In genomic region chr1:230220478-230220877, GRCh38 we compare ENCODE assay signal across 21 cellular contexts.
DNase-seq lines count a peak whose midpoint lies in the region; ATAC-seq and TF ChIP-seq lines count a peak whose summit lies in the region.
"Had no signal": no experiment of that assay in that cellular context is flagged by ENCODE, and none has a peak within 500 bp of the region (broad histone marks: within the 10 kb centered on the region; RNA-seq: fewer than 3 reads in every experiment).

No MANE protein-coding gene starts in this region.

- H3K9me3 Mint-ChIP-seq in endothelial cell (ENCODE audit: unreplicated experiment), result no peaks in the 10 kb centered on the region
- H3K9me3 Mint-ChIP-seq: CD4-positive, CD25-positive, alpha-beta regulatory T cell had no signal

- H3K36me3 ChIP-seq in BLaER1 (peaks cover 70% of the 10 kb centered on the region), psoas muscle (ENCODE audit: insufficient read depth in 1 of 2, low read depth in 1 of 2) (no peaks in the 10 kb centered on the region)
- H3K36me3 ChIP-seq: SJSA1 had no signal

- 87 to 94% (median 90%) methylated on average over 7 of the region's 7 CpGs for WGBS in psoas muscle, 3 donors

- intact Hi-C loops in psoas muscle (cut with DNase I), result loop anchor here in 1 of 2 donors (5.0 kb wide), 1 partner anchor 92 kb away; no protein-coding TSS in a partner anchor

- H3K9ac ChIP-seq in BLaER1, result no peak overlapping the region

- H3K4me1 ChIP-seq in BLaER1 (peaks cover 91% of the 10 kb centered on the region), psoas muscle (peaks cover 47% of the 10 kb centered on the region)

- H3K9me3 ChIP-seq in BLaER1, result no peaks in the 10 kb centered on the region
- H3K9me3 ChIP-seq in psoas muscle, result no peaks in the 10 kb centered on the region
- H3K9me3 ChIP-seq: SJSA1 had no signal

- peak overlapping the region; percentile 74 for H3K4me2 ChIP-seq in BLaER1
- H3K4me2 ChIP-seq: PC-9 had no signal

- no peaks in the 10 kb centered on the region for H3K27me3 ChIP-seq in BLaER1
- H3K27me3 ChIP-seq in psoas muscle (ENCODE audit: insufficient read depth in 3 of 3, low read length in 2 of 3), result no peaks in the 10 kb centered on the region
- H3K27me3 ChIP-seq: SJSA1 had no signal

- POLR2A ChIA-PET in RWPE1 (lab: Yijun Ruan, JAX; ENCODE audit: low non-redundant PET), result no interaction called here

- no peak overlapping the region for H3K4me3 ChIP-seq in BLaER1
- no peak overlapping the region for H3K4me3 ChIP-seq in psoas muscle
- H3K4me3 ChIP-seq: GM12878, PC-9, SJSA1 had no signal

- H3K27ac Mint-ChIP-seq in endothelial cell (ENCODE audit: unreplicated experiment), result no peak overlapping the region
- H3K27ac Mint-ChIP-seq: CD4-positive, CD25-positive, alpha-beta regulatory T cell had no signal

- H3K4me1 Mint-ChIP-seq in endothelial cell (ENCODE audit: unreplicated experiment), result peaks cover 12% of the 10 kb centered on the region

- no peak overlapping the region for H3K4me3 Mint-ChIP-seq in endothelial cell (ENCODE audit: unreplicated experiment)
- H3K4me3 Mint-ChIP-seq: CD4-positive, CD25-positive, alpha-beta regulatory T cell had no signal

- H3K27ac ChIP-seq in BLaER1 (peak overlapping the region; percentile 34; the same call in 1 of the 2 replicates), psoas muscle (peak overlapping the region; percentile 78), RWPE1 (no peak overlapping the region)
- H3K27ac ChIP-seq: PC-9, SJSA1 had no signal

- DNase-seq in NCI-H146 treated with DMSO at 0.1 percent for 48 hours (lab: John Stamatoyannopoulos, UW; ENCODE audit: unreplicated experiment), result peak; percentile 7
- DNase-seq in endothelial cell (ENCODE audit: low spot score), result no peak
- DNase-seq in psoas muscle, result no peak
- no peak for DNase-seq in CD1c-positive myeloid dendritic cell (ENCODE audit: extremely low spot score)
- no peak for DNase-seq in stimulated activated CD4-positive, alpha-beta T cell treated with anti-CD3 and anti-CD28 coated beads, Interleukin-4, amount 100 ng/mL, for 4 hours
- no peak for DNase-seq in stimulated activated CD4-positive, alpha-beta T cell treated with anti-CD3 and anti-CD28 coated beads, Interleukin-1b, Interleukin-23, amount 100 ng/mL, for 48 hours
- no peak for DNase-seq in RWPE1 (ENCODE audit: low spot score)
- DNase-seq: Calu3; CD4-positive, CD25-positive, alpha-beta regulatory T cell; DMS79; GOT3; MM.1S; NCI-H1092 treated with DMSO at 0.1 percent for 48 hours; NCI-H187; NCI-H2171; NCI-H82; PC-9 had no signal

- H3K27me3 Mint-ChIP-seq in endothelial cell (ENCODE audit: unreplicated experiment), result peaks cover 3% of the 10 kb centered on the region
- H3K27me3 Mint-ChIP-seq: CD4-positive, CD25-positive, alpha-beta regulatory T cell had no signal

- H4K20me1 ChIP-seq in BLaER1, result peaks cover 99% of the 10 kb centered on the region

- H3K36me3 Mint-ChIP-seq in endothelial cell (ENCODE audit: low read depth, unreplicated experiment), result no peaks in the 10 kb centered on the region

- CTCF ChIA-PET in RWPE1 (lab: Yijun Ruan, JAX), result interaction anchor here (0.5 kb wide), 1 partner anchor 38 kb away, joined by 4 read pairs; no protein-coding TSS in a partner anchor

- TF ChIP-seq CTCF in endothelial cell (IDR thresholded peaks at IDR 0.05; ENCODE audit: unreplicated experiment) (peak; percentile 27), psoas muscle (IDR thresholded peaks at IDR 0.05) (no peak), RWPE1 (conservative IDR thresholded peaks at IDR 0.05; ENCODE audit: low read depth) (no peak)

- ATAC-seq in psoas muscle, result peak; percentile 7 to 21 (median 8)
- ATAC-seq: GM12878, HepG2 had no signal
